In genomic region chr4:106401157-106401556, GRCh38 we compare ENCODE assay signal across 31 cellular contexts. TPM values are rescaled to one million over a fixed set of nuclear protein-coding genes. Genes with fewer than 3 reads are reported as not detected.
DNase-seq lines count a peak whose midpoint lies in the region; ATAC-seq, FAIRE-seq and TF ChIP-seq lines count a peak whose summit lies in the region.
"Had no signal": no experiment of that assay in that cellular context is flagged by ENCODE, and none has a peak within 500 bp of the region (broad histone marks: within the 10 kb centered on the region; RNA-seq: fewer than 3 reads in every experiment).

No MANE protein-coding gene starts in this region.

- intact Hi-C loops in IMR-90 (cut with micrococcal nuclease), result no loop called here

- H3K23ac ChIP-seq in IMR-90 (ENCODE audit: low read depth, low read length), result no peak overlapping the region

- WGBS in SK-N-SH (ENCODE audit: low lambda C conversion rate), result 27% methylated on average over 3 of the region's 3 CpGs
- WGBS in A549 (ENCODE audit: missing lambda C conversion rate), result 43% methylated on average over 3 of the region's 3 CpGs
- no CpG with 5 or more reads among the region's 3 CpGs for WGBS in IMR-90 (ENCODE audit: extremely low coverage in 2 of 2, insufficient read length in 1 of 2), 2 experiments

- no peak overlapping the region for H2BK5ac ChIP-seq in IMR-90 (ENCODE audit: low read depth, low read length, poor library complexity, severe bottlenecking)

- DNase-seq in SK-N-SH (no peak), A549 (ENCODE audit: low read depth in 1 of 2, low spot score in 1 of 2) (no peak), IMR-90 (no peak)
- DNase-seq: ACHN; BE2C; C1 segment of cervical spinal cord; CD4-positive, alpha-beta memory T cell; CD4-positive, CD25-positive, alpha-beta regulatory T cell; CD8-positive, alpha-beta memory T cell; COR-L47; DMS 273 treated with DMSO at 0.1 percent for 48 hours; DMS153; DMS53; DMS79; DND-41; EL; GDM1 had no signal

- H3K79me2 ChIP-seq in SK-N-SH (ENCODE audit: insufficient read depth), result no peaks in the 10 kb centered on the region

- H3K9me1 ChIP-seq in IMR-90 (ENCODE audit: insufficient read depth, low read length), result no peaks in the 10 kb centered on the region

- in situ Hi-C loops in IMR-90 (cut with MboI; ENCODE audit: low sequenced_read_pairs), result no loop called here

- no peak overlapping the region for H3K14ac ChIP-seq in IMR-90 (replicated peaks; ENCODE audit: low read depth, low read length)

- FAIRE-seq in A549 (lab: Jason Lieb, UNC), result no peak
- FAIRE-seq: GM12878, GM12892, GM18507 had no signal

- H3K18ac ChIP-seq in IMR-90 (ENCODE audit: low read depth, low read length), result no peak overlapping the region

- H2BK20ac ChIP-seq in IMR-90 (ENCODE audit: low read depth, low read length), result no peak overlapping the region

- no peak overlapping the region for H3K4ac ChIP-seq in IMR-90 (ENCODE audit: low read depth, low read length)

- H3K9me2 ChIP-seq in SK-N-SH, result no peaks in the 10 kb centered on the region

- H3K27ac ChIP-seq in SK-N-SH (ENCODE audit: low read depth in 2 of 2, low read length in 1 of 2) (no peak overlapping the region), A549 (no peak overlapping the region), IMR-90 (ENCODE audit: insufficient read depth, low read length) (no peak overlapping the region)
- H3K27ac ChIP-seq: 22Rv1, BLaER1 had no signal

- TF ChIP-seq EP300 in SK-N-SH (IDR thresholded peaks at IDR 0.05; ENCODE audit: borderline replicate concordance in 1 of 2, low read depth in 1 of 2, low read length in 1 of 2), result no peak
- no peak for TF ChIP-seq EP300 in A549 (IDR thresholded peaks at IDR 0.05)

- BruUV-seq in IMR-90 (replicated peaks; lab: Mats Ljungman, UMichigan), result no TSS peak

- no peak overlapping the region for H4K91ac ChIP-seq in IMR-90 (ENCODE audit: insufficient read depth, low read depth, low read length)

- TF ChIP-seq POLR2A in A549 (IDR thresholded peaks at IDR 0.05; ENCODE audit: low read length), result no peak
- TF ChIP-seq POLR2A in IMR-90 (IDR thresholded peaks at IDR 0.05; ENCODE audit: low read depth, low read length), result no peak

- POLR2A ChIA-PET in SK-N-SH (lab: Yijun Ruan, JAX) (no interaction called here), A549 (lab: Yijun Ruan, JAX) (no interaction called here), IMR-90 (lab: Charles Lee; ENCODE audit: unreplicated experiment) (no interaction called here)

- H3K9me3 ChIP-seq in SK-N-SH (0 out of 2 replicates have a peak, but pooled peaks cover 4% of the 10 kb centered on the region), A549 (no peaks in the 10 kb centered on the region), IMR-90 (ENCODE audit: control insufficient read depth, insufficient read depth, low read length) (no peaks in the 10 kb centered on the region)
- H3K9me3 ChIP-seq: BE2C had no signal

- dilution Hi-C loops in IMR-90 (cut with HindIII; ENCODE audit: low sequenced_read_pairs, unreplicated experiment), result no loop called here

- H3F3A ChIP-seq in SK-N-SH (replicated peaks; ENCODE audit: insufficient read depth), result no peaks in the 10 kb centered on the region

- CTCF ChIA-PET in SK-N-SH (lab: Yijun Ruan, JAX) (no interaction called here), A549 (lab: Yijun Ruan, JAX) (no interaction called here), IMR-90 (lab: Yijun Ruan, JAX) (no interaction called here)

- ATAC-seq in SK-N-SH treated with all-trans-retinoic acid at 6 μM for 48 hours, result no peak
- no peak for ATAC-seq in A549
- no peak for ATAC-seq in IMR-90 (ENCODE audit: low read depth)
- ATAC-seq in HG03439 (IDR thresholded peaks at IDR 0.05; ENCODE audit: unreplicated experiment), result no peak
- ATAC-seq in GM19328 (IDR thresholded peaks at IDR 0.05; ENCODE audit: unreplicated experiment), result no peak
- ATAC-seq: GM12878 had no signal

- no peak overlapping the region for H4K8ac ChIP-seq in IMR-90 (ENCODE audit: low read depth in 2 of 2, low read length in 2 of 2)

- H3K56ac ChIP-seq in IMR-90 (ENCODE audit: extremely low read depth, insufficient read depth, low read length), result no peak overlapping the region

- no peak overlapping the region for H2BK15ac ChIP-seq in IMR-90 (ENCODE audit: low read depth, low read length)

- no peak overlapping the region for H2AK9ac ChIP-seq in IMR-90 (replicated peaks; ENCODE audit: low read depth, low read length, poor library complexity)

- no peak for TF ChIP-seq RAD21 in SK-N-SH (IDR thresholded peaks at IDR 0.05; ENCODE audit: low read length)
- TF ChIP-seq RAD21 in A549 (conservative IDR thresholded peaks at IDR 0.05 in 1 of 2, IDR thresholded peaks at IDR 0.05 in 1 of 2), result no peak
- TF ChIP-seq RAD21 in IMR-90 (IDR thresholded peaks at IDR 0.05; ENCODE audit: low read length), result no peak

- no peak overlapping the region for H2AK5ac ChIP-seq in IMR-90 (ENCODE audit: low read depth, low read length)

- no peak for TF ChIP-seq CTCF in SK-N-SH (IDR thresholded peaks at IDR 0.05)
- no peak for TF ChIP-seq CTCF in A549 (IDR thresholded peaks at IDR 0.05)
- no peak for TF ChIP-seq CTCF in IMR-90 (conservative IDR thresholded peaks at IDR 0.05; ENCODE audit: low read depth, low read length)

- H3K9ac ChIP-seq in SK-N-SH, result no peak overlapping the region
- H3K9ac ChIP-seq in IMR-90 (ENCODE audit: low read depth, low read length), result no peak overlapping the region
- H3K9ac ChIP-seq: BLaER1 had no signal

- H3K4me3 ChIP-seq in SK-N-SH (ENCODE audit: low read depth in 2 of 2, low read length in 1 of 2) (no peak overlapping the region), A549 (no peak overlapping the region), IMR-90 (ENCODE audit: insufficient read depth, low read depth, low read length) (no peak overlapping the region)
- H3K4me3 ChIP-seq: BLaER1, GM12878 had no signal

- H3K4me1 ChIP-seq in SK-N-SH (ENCODE audit: control insufficient read depth in 1 of 2, insufficient read depth in 2 of 2, low read depth in 1 of 2, low read length in 1 of 2) (no peaks in the 10 kb centered on the region), A549 (no peaks in the 10 kb centered on the region), IMR-90 (ENCODE audit: control insufficient read depth, insufficient read depth, low read length) (no peaks in the 10 kb centered on the region)
- H3K4me1 ChIP-seq: BE2C, BLaER1 had no signal

- H4K20me1 ChIP-seq in SK-N-SH (ENCODE audit: insufficient read depth) (no peaks in the 10 kb centered on the region), IMR-90 (ENCODE audit: insufficient read depth, low read length) (no peaks in the 10 kb centered on the region)
- H4K20me1 ChIP-seq: BLaER1 had no signal

- H2BK120ac ChIP-seq in IMR-90 (ENCODE audit: low read depth, low read length), result no peak overlapping the region

- no peak overlapping the region for H4K5ac ChIP-seq in IMR-90 (ENCODE audit: low read depth, low read length)

- H3K4me2 ChIP-seq in SK-N-SH (no peak overlapping the region), A549 (no peak overlapping the region), IMR-90 (ENCODE audit: low read depth, low read length) (peak overlapping the region; percentile 35; the same call in 1 of the 2 replicates)
- H3K4me2 ChIP-seq: BLaER1 had no signal

- no peaks in the 10 kb centered on the region for H3K36me3 ChIP-seq in SK-N-SH (replicated peaks in 1 of 2; ENCODE audit: control insufficient read depth in 1 of 2, insufficient read depth in 2 of 2, low read length in 1 of 2)
- H3K36me3 ChIP-seq in IMR-90 (ENCODE audit: control insufficient read depth, insufficient read depth, low read length), result no peaks in the 10 kb centered on the region
- H3K36me3 ChIP-seq: BE2C, BLaER1 had no signal

- no peaks in the 10 kb centered on the region for H3K79me1 ChIP-seq in IMR-90 (ENCODE audit: low read depth in 1 of 2, low read length in 2 of 2)

- H3K27me3 ChIP-seq in SK-N-SH (ENCODE audit: insufficient read depth) (no peaks in the 10 kb centered on the region), IMR-90 (ENCODE audit: control insufficient read depth, insufficient read depth, low read length) (no peaks in the 10 kb centered on the region)
- H3K27me3 ChIP-seq: BE2C, BLaER1 had no signal

- H2AFZ ChIP-seq in SK-N-SH (ENCODE audit: low read depth) (peak overlapping the region; percentile 12; the same call in 1 of the 2 replicates), IMR-90 (replicated peaks; ENCODE audit: low read length, poor library complexity) (no peak overlapping the region)

TF ChIP-seq in SK-N-SH, 30 proteins besides CTCF, POLR2A, EP300 and RAD21 (continues in another document):
- TF ChIP-seq POLR2AphosphoS5 (IDR thresholded peaks at IDR 0.05; ENCODE audit: low read depth, low read length), result no peak
- no peak for TF ChIP-seq TAF1 (IDR thresholded peaks at IDR 0.05; ENCODE audit: borderline replicate concordance, low read depth, low read length)
- TF ChIP-seq EZH2phosphoT487 (IDR thresholded peaks at IDR 0.05; ENCODE audit: borderline replicate concordance, low read depth), result no peak

TF ChIP-seq in A549, 52 proteins besides CTCF, POLR2A, EP300 and RAD21 (continues in another document):
- TF ChIP-seq ZSCAN20 (CRISPR knock-in tag; IDR thresholded peaks at IDR 0.05) (no peak), RFX5 (IDR thresholded peaks at IDR 0.05) (no peak)

TF ChIP-seq in IMR-90, 13 proteins besides CTCF, POLR2A, EP300 and RAD21 (continues in another document):
- TF ChIP-seq CEBPB (IDR thresholded peaks at IDR 0.05; ENCODE audit: low read depth, low read length), result no peak
- no peak for TF ChIP-seq CHD1 (IDR thresholded peaks at IDR 0.05; ENCODE audit: low read depth, low read length)
- no peak for TF ChIP-seq USF2 (IDR thresholded peaks at IDR 0.05; ENCODE audit: low read depth, low read length)
- TF ChIP-seq MAZ (IDR thresholded peaks at IDR 0.05; ENCODE audit: borderline replicate concordance, low read depth, low read length), result no peak
- TF ChIP-seq MAFK (IDR thresholded peaks at IDR 0.05; ENCODE audit: low read depth, low read length), result no peak

RNA-seq across cellular contexts. Expression of gene GIMD1, which starts 32.6 kb away (rescaled TPM):
- not detected in 2 replicates for polyA plus RNA-seq in SK-N-SH (2012; rRNA removed)
- polyA plus RNA-seq in SK-N-SH (2012; cell fraction: cytosol; rRNA removed), result 0.04 TPM in 2 replicates
- polyA plus RNA-seq in SK-N-SH (2012; cell fraction: nucleus; rRNA removed), result not detected in 2 replicates
- not detected in 2 replicates for polyA plus RNA-seq in A549 (2011; rRNA removed)
- not detected in 2 replicates for polyA plus RNA-seq in A549 (2012; cell fraction: cytosol; rRNA removed)
- not detected in 2 replicates for polyA plus RNA-seq in A549 (2012; cell fraction: nucleus; rRNA removed)
- polyA plus RNA-seq in A549 (2017; fragmentation: RNase III; extraction: RNeasy Plus Mini Kit Qiagen cat#74134 plus additional on column Dnase treatment), result not detected in 3 replicates
- not detected in 2 replicates for polyA minus RNA-seq in A549 (2011; rRNA and poly(A)+ RNA removed)
- total RNA-seq in IMR-90 (2012; rRNA removed), result not detected in 2 replicates
- 0.07 TPM in 1 of 2 replicates, not detected in the other for polyA plus RNA-seq in IMR-90 (2012; rRNA removed)
- not detected in 2 replicates for polyA plus RNA-seq in IMR-90 (2012; cell fraction: cytosol; rRNA removed)
- not detected in 2 replicates for polyA plus RNA-seq in IMR-90 (2012; cell fraction: nucleus; rRNA removed; ENCODE audit: low replicate concordance)
- total RNA-seq: A172; A673; CD4-positive, alpha-beta memory T cell; CD4-positive, CD25-positive, alpha-beta regulatory T cell; CD8-positive, alpha-beta memory T cell; Daoy; G401; GM12878 had no signal
- polyA plus RNA-seq: AG04450; CD14-positive monocyte; CD4-positive, alpha-beta memory T cell; CD4-positive, CD25-positive, alpha-beta regulatory T cell; CD8-positive, alpha-beta memory T cell had no signal

Comparison
In these comparisons a context has a peak if more than half of its experiments do, and no peak if none do; other contexts are left out.
1. Of the 12 proteins assayed by ChIP-seq in both A549 and SK-N-SH: peak only in A549: USF2; only in SK-N-SH: none; in both: none; in neither: 11.